8 cellular contexts compared by ENCODE assay signal in the genomic region with DNA sequence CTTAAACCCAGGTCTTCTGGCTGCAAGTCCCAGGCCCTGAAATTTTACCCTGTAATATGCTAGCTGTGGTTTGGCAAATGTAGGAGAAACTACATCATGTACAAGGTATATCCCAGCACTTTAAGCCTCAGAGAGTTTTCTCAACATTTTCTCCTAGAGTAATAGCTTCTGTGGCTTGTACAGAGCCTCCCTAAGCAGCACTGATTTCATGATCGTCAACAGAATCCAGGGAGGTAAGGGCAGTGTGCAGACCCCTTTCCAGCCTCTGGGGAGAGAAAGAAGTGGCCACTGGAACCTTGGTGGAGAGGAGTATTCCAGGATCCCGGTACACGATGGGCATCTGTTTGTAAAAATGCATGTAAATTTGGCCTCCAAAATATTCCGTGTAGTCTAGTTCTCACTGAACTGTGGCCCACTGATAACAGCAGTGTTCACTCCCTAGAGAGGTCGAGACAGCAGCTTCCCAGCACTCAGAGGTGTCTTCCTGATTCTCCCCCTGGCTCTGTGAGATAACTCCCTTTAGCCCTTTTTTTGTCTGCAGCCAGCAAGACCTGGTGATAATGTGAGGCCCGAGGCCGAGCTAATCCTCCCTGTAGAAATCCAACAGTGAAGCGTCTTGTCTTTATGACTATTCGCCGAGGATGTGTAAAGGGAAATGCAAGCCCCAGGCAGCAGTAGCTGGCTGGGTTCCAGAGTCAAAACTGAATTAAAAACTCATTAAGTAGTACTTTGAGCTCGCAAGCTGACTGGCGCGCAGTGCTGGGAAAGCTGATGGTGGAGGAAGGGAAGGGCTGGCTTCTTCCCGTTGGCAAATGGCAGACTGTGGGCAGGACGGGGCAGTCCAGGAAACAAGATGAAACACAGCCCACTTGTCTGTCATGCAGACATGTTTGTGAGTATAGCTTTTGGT. TPM values are rescaled to one million over a fixed set of nuclear protein-coding genes. Genes with fewer than 3 reads are reported as not detected.
DNase-seq lines count a peak whose midpoint lies in the region; ATAC-seq and TF ChIP-seq lines count a peak whose summit lies in the region.

No MANE protein-coding gene starts in this region.

- CTCF ChIA-PET in activated CD4-positive, alpha-beta T cell treated with anti-CD3 and anti-CD28 coated beads for 36 hours (lab: Charles Lee) = interaction anchor here (1.0 kb wide), 1 partner anchor 147 kb away, joined by 4 read pairs; no protein-coding TSS in a partner anchor

- H3K27ac Mint-ChIP-seq in activated CD4-positive, alpha-beta T cell treated with anti-CD3 and anti-CD28 coated beads for 36 hours = no peak overlapping the region

- peak overlapping the region; percentile 19 for H2AFZ ChIP-seq in hepatocyte

- DNase-seq in NCI-H146 (lab: John Stamatoyannopoulos, UW) (peak; percentile 71), anterior cingulate cortex (lab: John Stamatoyannopoulos, UW) (peak in 55 of 58 donors; percentile 19 to 81 (median 55)), hepatocyte (ENCODE audit: low spot score) (peak; percentile 58), stomach (no peak), GOT3 (lab: John Stamatoyannopoulos, UW) (no peak)
- no peak for DNase-seq in activated CD4-positive, alpha-beta T cell treated with anti-CD3 and anti-CD28 coated beads for 36 hours

- no peaks in the 10 kb centered on the region for H3K27me3 ChIP-seq in hepatocyte
- peaks cover 0 to 3% (median 0%) of the 10 kb centered on the region in 3 donors for H3K27me3 ChIP-seq in stomach

- no peaks in the 10 kb centered on the region for H3K36me3 Mint-ChIP-seq in activated CD4-positive, alpha-beta T cell treated with anti-CD3 and anti-CD28 coated beads for 36 hours (ENCODE audit: low read depth)

- H3K36me3 ChIP-seq in hepatocyte (replicated peaks; ENCODE audit: insufficient read depth, low read depth) (no peaks in the 10 kb centered on the region), stomach (no peaks in the 10 kb centered on the region)

- peaks cover 4% of the 10 kb centered on the region for H3K4me1 Mint-ChIP-seq in activated CD4-positive, alpha-beta T cell treated with anti-CD3 and anti-CD28 coated beads for 36 hours

- POLR2A ChIA-PET in activated CD4-positive, alpha-beta T cell treated with anti-CD3 and anti-CD28 coated beads for 36 hours (lab: Charles Lee) = no interaction called here

- ATAC-seq in GM18520 (IDR thresholded peaks at IDR 0.05; ENCODE audit: unreplicated experiment) (no peak), HG02623 (IDR thresholded peaks at IDR 0.05; ENCODE audit: unreplicated experiment) (no peak)
- no peak for ATAC-seq in activated CD4-positive, alpha-beta T cell treated with anti-CD3 and anti-CD28 coated beads for 36 hours

- TF ChIP-seq CTCF in hepatocyte (IDR thresholded peaks at IDR 0.05; ENCODE audit: poor library complexity) (no peak), stomach (IDR thresholded peaks at IDR 0.05) (no peak)

- TF ChIP-seq POLR2A in stomach (IDR thresholded peaks at IDR 0.05) = no peak

- H3K4me3 ChIP-seq in hepatocyte (no peak overlapping the region), stomach (peak overlapping the region in 1 of 4 donors; percentile 11)

- 35% methylated on average over 15 of the region's 15 CpGs for WGBS in hepatocyte (ENCODE audit: low lambda C conversion rate, missing lambda C conversion rate)
- 36 to 59% (median 45%) methylated on average over 15 of the region's 15 CpGs for WGBS in stomach, 5 donors

- peak overlapping the region; percentile 64 for H3K4me2 ChIP-seq in hepatocyte

- no peaks in the 10 kb centered on the region for H3K9me3 Mint-ChIP-seq in activated CD4-positive, alpha-beta T cell treated with anti-CD3 and anti-CD28 coated beads for 36 hours (ENCODE audit: low read depth)

- no peaks in the 10 kb centered on the region for H3K9me2 ChIP-seq in hepatocyte (replicated peaks; ENCODE audit: insufficient read depth)

- no peak for TF ChIP-seq EP300 in stomach (IDR thresholded peaks at IDR 0.05)

- H3K4me1 ChIP-seq in hepatocyte (ENCODE audit: insufficient read depth) = peaks cover 13% of the 10 kb centered on the region
- H3K4me1 ChIP-seq in stomach = peaks cover 0 to 48% (median 13%) of the 10 kb centered on the region in 4 donors

- no peak overlapping the region for H3K4me3 Mint-ChIP-seq in activated CD4-positive, alpha-beta T cell treated with anti-CD3 and anti-CD28 coated beads for 36 hours

- peaks cover 44% of the 10 kb centered on the region for H3K27me3 Mint-ChIP-seq in activated CD4-positive, alpha-beta T cell treated with anti-CD3 and anti-CD28 coated beads for 36 hours

- intact Hi-C loops in stomach (cut with DNase I; ENCODE audit: low total_unique reads) = no loop called here
- intact Hi-C loops in activated CD4-positive, alpha-beta T cell treated with anti-CD3 and anti-CD28 coated beads for 36 hours (cut with DNase I, micrococcal nuclease) = no loop called here

- H4K20me1 ChIP-seq in hepatocyte (ENCODE audit: insufficient read depth, poor library complexity, severe bottlenecking) = no peaks in the 10 kb centered on the region

- H3K79me2 ChIP-seq in hepatocyte = peaks cover 24% of the 10 kb centered on the region

- H3K9me3 ChIP-seq in hepatocyte (ENCODE audit: low read depth) = no peaks in the 10 kb centered on the region
- H3K9me3 ChIP-seq in stomach = no peaks in the 10 kb centered on the region

- H3K27ac ChIP-seq in hepatocyte = peak overlapping the region; percentile 43
- peak overlapping the region in 4 of 5 donors; percentile 46 to 73 (median 58) for H3K27ac ChIP-seq in stomach

RNA-seq across cellular contexts. Expression of a gene that starts 59.0 kb away (rescaled TPM):
- total RNA-seq in hepatocyte = 40.8 and 82.4 TPM in 2 replicates
- 115 and 142 TPM in 2 replicates for polyA plus RNA-seq in hepatocyte
- total RNA-seq in stomach = 100 to 1,000 TPM in 2 of 5 donors, 10 to 100 TPM in 3; 10.4 to 985 (median 98.6) TPM
- 1 to 10 TPM; 2.1 to 3.1 (median 2.4) TPM for polyA plus RNA-seq in stomach
- total RNA-seq in activated CD4-positive, alpha-beta T cell treated with anti-CD3 and anti-CD28 coated beads for 36 hours = under 1 TPM; 0.16 to 0.26 TPM

Comparison
In these comparisons a context has a peak if more than half of its experiments do, and no peak if none do; other contexts are left out.
1. DNase-seq: peak in NCI-H146 (single experiment), anterior cingulate cortex (55 of 58) and hepatocyte (single experiment); none in stomach (single experiment), activated CD4-positive, alpha-beta T cell treated with anti-CD3 and anti-CD28 coated beads for 36 hours (single experiment) and GOT3 (single experiment).
2. RNA of a gene that starts 59.0 kb away (total RNA-seq): 10.4 to 985 TPM in stomach and 40.8 to 82.4 TPM in hepatocyte; 0.16 to 0.26 TPM in activated CD4-positive, alpha-beta T cell treated with anti-CD3 and anti-CD28 coated beads for 36 hours; every median in the first group is over 4 times any median in the second.